In genomic region chr10:56623064-56623463, GRCh38 we compare ENCODE assay signal across 13 cellular contexts.
DNase-seq lines count a peak whose midpoint lies in the region; ATAC-seq and TF ChIP-seq lines count a peak whose summit lies in the region.
"Had no signal": no experiment of that assay in that cellular context is flagged by ENCODE, and none has a peak within 500 bp of the region (broad histone marks: within the 10 kb centered on the region; RNA-seq: fewer than 3 reads in every experiment).

No MANE protein-coding gene starts in this region.

- peaks cover 0 to 2% (median 0%) of the 10 kb centered on the region in 7 donors for H3K9me3 Mint-ChIP-seq in CD14-positive monocyte
- H3K9me3 Mint-ChIP-seq in activated T-cell treated with anti-CD3 and anti-CD28 coated beads, Interleukin-2, amount 50 U/mL, for 72 hours: peaks cover 1 to 12% of the 10 kb centered on the region in 2 donors
- H3K9me3 Mint-ChIP-seq: brain had no signal

- no peak overlapping the region for H2BK15ac ChIP-seq in mesenchymal stem cell (ENCODE audit: low read depth, poor library complexity, severe bottlenecking)

- no peak overlapping the region for H2BK5ac ChIP-seq in mesenchymal stem cell (ENCODE audit: low read depth, low read length, poor library complexity, severe bottlenecking)

- H3K27ac Mint-ChIP-seq in CD14-positive monocyte: peak overlapping the region in 1 of 7 donors; percentile 38
- H3K27ac Mint-ChIP-seq in activated T-cell treated with anti-CD3 and anti-CD28 coated beads, Interleukin-2, amount 50 U/mL, for 72 hours: no peak overlapping the region
- H3K27ac Mint-ChIP-seq: brain had no signal

- POLR2A ChIA-PET in OCI-LY7 (lab: Charles Lee): interaction anchor here (0.8 to 1.6 kb wide), 6 partner anchors 8 to 262 kb away, joined by 3 to 5 read pairs (median 3); partner anchors contain the start of gene ZWINT

- H3K23ac ChIP-seq in mesenchymal stem cell (ENCODE audit: low read length in 2 of 2): no peak overlapping the region

- no peak overlapping the region for H2BK12ac ChIP-seq in mesenchymal stem cell (ENCODE audit: low read length in 2 of 2)

- in situ Hi-C loops in Caki2 (cut with HindIII; ENCODE audit: low pct_unique_long_range_greater_than_20kb, low sequenced_read_pairs): no loop called here

- no peaks in the 10 kb centered on the region for H3K9me3 ChIP-seq in OCI-LY7 (ENCODE audit: low read length)
- no peaks in the 10 kb centered on the region for H3K9me3 ChIP-seq in mesenchymal stem cell (ENCODE audit: control insufficient read depth, low read length)
- no peaks in the 10 kb centered on the region for H3K9me3 ChIP-seq in psoas muscle

- no peaks in the 10 kb centered on the region for H3K36me3 Mint-ChIP-seq in CD14-positive monocyte
- no peaks in the 10 kb centered on the region for H3K36me3 Mint-ChIP-seq in activated T-cell treated with anti-CD3 and anti-CD28 coated beads, Interleukin-2, amount 50 U/mL, for 72 hours (ENCODE audit: insufficient read depth in 2 of 2)
- H3K36me3 Mint-ChIP-seq: brain had no signal

- no TSS peak for BruUV-seq in OCI-LY7 (replicated peaks; lab: Mats Ljungman, UMichigan)

- no peaks in the 10 kb centered on the region for H3K27me3 Mint-ChIP-seq in CD14-positive monocyte (ENCODE audit: low read depth in 3 of 3)
- H3K27me3 Mint-ChIP-seq in activated T-cell treated with anti-CD3 and anti-CD28 coated beads, Interleukin-2, amount 50 U/mL, for 72 hours (ENCODE audit: low read depth): no peaks in the 10 kb centered on the region
- H3K27me3 Mint-ChIP-seq: brain had no signal

- H4K8ac ChIP-seq in mesenchymal stem cell (ENCODE audit: low read length): no peak overlapping the region

- H3K9ac ChIP-seq in mesenchymal stem cell (ENCODE audit: low read length): no peak overlapping the region

- ATAC-seq in GM19467 (IDR thresholded peaks at IDR 0.05; ENCODE audit: unreplicated experiment) (peak; percentile 46), psoas muscle (no peak)
- ATAC-seq in activated T-cell treated with anti-CD3 and anti-CD28 coated beads, Interleukin-2, amount 50 U/mL, for 72 hours (replicated peaks in 1 of 2): no peak

- WGBS in mesenchymal stem cell: 67% methylated on average over 1 of the region's 2 CpGs
- 72 to 79% (median 74%) methylated on average over 2 of the region's 2 CpGs for WGBS in psoas muscle, 3 donors

- intact Hi-C loops in OCI-LY7 (cut with micrococcal nuclease; ENCODE audit: unreplicated experiment): no loop called here
- intact Hi-C loops in psoas muscle (cut with DNase I): no loop called here
- intact Hi-C loops in CD14-positive monocyte (cut with micrococcal nuclease): no loop called here

- no peak overlapping the region for H3K4me3 Mint-ChIP-seq in CD14-positive monocyte
- H3K4me3 Mint-ChIP-seq in activated T-cell treated with anti-CD3 and anti-CD28 coated beads, Interleukin-2, amount 50 U/mL, for 72 hours: no peak overlapping the region

- CTCF ChIA-PET in OCI-LY7 (lab: Charles Lee; ENCODE audit: unreplicated experiment): no interaction called here

- no peak overlapping the region for H4K91ac ChIP-seq in mesenchymal stem cell (ENCODE audit: low read length)

- peak; percentile 28 for DNase-seq in Caki2 (ENCODE audit: low read depth)
- DNase-seq in OCI-LY7 (ENCODE audit: low spot score): no peak
- DNase-seq in mesenchymal stem cell: no peak
- no peak for DNase-seq in psoas muscle
- no peak for DNase-seq in CD14-positive monocyte (ENCODE audit: low spot score)
- DNase-seq in DMS79 treated with DMSO at 0.1 percent for 48 hours (lab: John Stamatoyannopoulos, UW): no peak
- no peak for DNase-seq in activated T-cell treated with anti-CD3 and anti-CD28 coated beads, Interleukin-2, amount 50 U/mL, for 72 hours
- DNase-seq: activated naive CD4-positive, alpha-beta T cell treated with Interleukin-2 at 50 U/mL for 16 hours; HCEC 1CT; mesendoderm; occipital lobe had no signal

- H3K4me1 ChIP-seq in OCI-LY7 (ENCODE audit: insufficient read depth, low read length, poor library complexity, severe bottlenecking) (peaks cover 37% of the 10 kb centered on the region), mesenchymal stem cell (ENCODE audit: control insufficient read depth, insufficient read depth, low read depth, low read length) (no peaks in the 10 kb centered on the region), psoas muscle (no peaks in the 10 kb centered on the region)

- H2AFZ ChIP-seq in OCI-LY7 (ENCODE audit: low read length): peak overlapping the region; percentile 99
- H2AFZ ChIP-seq in mesenchymal stem cell (ENCODE audit: low read depth, low read length): no peak overlapping the region

- H3K79me1 ChIP-seq in mesenchymal stem cell (replicated peaks; ENCODE audit: low read length, poor library complexity, severe bottlenecking): no peaks in the 10 kb centered on the region

- peak overlapping the region; percentile 51 for H3K27ac ChIP-seq in OCI-LY7 (ENCODE audit: low read depth, low read length, poor library complexity, severe bottlenecking)
- peak overlapping the region; percentile 50 for H3K27ac ChIP-seq in mesenchymal stem cell (ENCODE audit: low read length, poor library complexity, severe bottlenecking)
- H3K27ac ChIP-seq in psoas muscle: no peak overlapping the region

- peaks cover 3% of the 10 kb centered on the region for H3K4me1 Mint-ChIP-seq in CD14-positive monocyte
- no peaks in the 10 kb centered on the region for H3K4me1 Mint-ChIP-seq in activated T-cell treated with anti-CD3 and anti-CD28 coated beads, Interleukin-2, amount 50 U/mL, for 72 hours (ENCODE audit: low read depth)
- H3K4me1 Mint-ChIP-seq: brain had no signal

- H3K36me3 ChIP-seq in OCI-LY7 (ENCODE audit: insufficient read depth, low read length) (0 out of 2 replicates have a peak, but pooled peaks cover 5% of the 10 kb centered on the region), mesenchymal stem cell (ENCODE audit: control insufficient read depth in 1 of 2, insufficient read depth in 2 of 2, low read depth in 1 of 2, low read length in 2 of 2) (no peaks in the 10 kb centered on the region), psoas muscle (ENCODE audit: insufficient read depth in 1 of 2, low read depth in 1 of 2) (no peaks in the 10 kb centered on the region)

- H3K4ac ChIP-seq in mesenchymal stem cell (ENCODE audit: low read depth in 1 of 2, low read length in 2 of 2): no peak overlapping the region

- no peak overlapping the region for H2AK5ac ChIP-seq in mesenchymal stem cell (ENCODE audit: low read length, severe bottlenecking)

- no peaks in the 10 kb centered on the region for H3K9me2 ChIP-seq in OCI-LY7 (ENCODE audit: insufficient read depth, low read length)

- no peaks in the 10 kb centered on the region for H3K27me3 ChIP-seq in mesenchymal stem cell (ENCODE audit: control insufficient read depth in 1 of 2, insufficient read depth in 1 of 2, low read length in 2 of 2)
- H3K27me3 ChIP-seq in psoas muscle (ENCODE audit: insufficient read depth in 3 of 3, low read length in 2 of 3): no peaks in the 10 kb centered on the region

- H2BK120ac ChIP-seq in mesenchymal stem cell (ENCODE audit: low read depth, low read length): no peak overlapping the region

- no peak overlapping the region for H3K18ac ChIP-seq in mesenchymal stem cell (ENCODE audit: low read depth in 1 of 2, low read length in 2 of 2)

- H3K79me2 ChIP-seq in OCI-LY7 (ENCODE audit: insufficient read depth, low read depth, low read length): no peaks in the 10 kb centered on the region

- no peaks in the 10 kb centered on the region for H4K20me1 ChIP-seq in OCI-LY7 (ENCODE audit: insufficient read depth, low read length)

- peak overlapping the region; percentile 46 for H3K4me3 ChIP-seq in OCI-LY7 (ENCODE audit: low read depth, low read length, poor library complexity, severe bottlenecking)
- H3K4me3 ChIP-seq in mesenchymal stem cell (ENCODE audit: insufficient read depth in 1 of 2, low read depth in 1 of 2, low read length in 2 of 2): no peak overlapping the region
- H3K4me3 ChIP-seq in psoas muscle: no peak overlapping the region

- TF ChIP-seq CTCF in OCI-LY7 (conservative IDR thresholded peaks at IDR 0.05; ENCODE audit: low read length): no peak
- no peak for TF ChIP-seq CTCF in psoas muscle (IDR thresholded peaks at IDR 0.05)
- TF ChIP-seq CTCF in CD14-positive monocyte (IDR thresholded peaks at IDR 0.05): no peak

- peak overlapping the region; percentile 71 for H3K4me2 ChIP-seq in OCI-LY7 (ENCODE audit: low read length)
- no peak overlapping the region for H3K4me2 ChIP-seq in mesenchymal stem cell (ENCODE audit: low read length, poor library complexity, severe bottlenecking)

- H3K14ac ChIP-seq in mesenchymal stem cell (ENCODE audit: low read length in 2 of 2): no peak overlapping the region
